1 cellular context compared by ENCODE assay signal in genomic region chr6:6592836-6593235, GRCh38.
TF ChIP-seq lines count a peak whose summit lies in the region.

No MANE protein-coding gene starts in this region.

TF ChIP-seq in WTC11, 78 proteins besides CTCF, POLR2A, EP300 and RAD21 (continued from another document):
- TF ChIP-seq AR (CRISPR knock-in tag; IDR thresholded peaks at IDR 0.05) (no peak), ZNF138 (CRISPR knock-in tag; conservative IDR thresholded peaks at IDR 0.05) (no peak), HMGXB4 (CRISPR knock-in tag; IDR thresholded peaks at IDR 0.05) (no peak)
